ENCODE assay signal across 8 cellular contexts in genomic region chr7:103279636-103279962, GRCh38. TPM values are rescaled to one million over a fixed set of nuclear protein-coding genes. Genes with fewer than 3 reads are reported as not detected.
DNase-seq lines count a peak whose midpoint lies in the region; ATAC-seq, FAIRE-seq and TF ChIP-seq lines count a peak whose summit lies in the region.
"Not testable (repeated sequence)": the region's sequence is repeated elsewhere in the genome, so short reads cannot be mapped to it uniquely, and the experiment has no call there.

No MANE protein-coding gene starts in this region.

- peak; percentile 85 to 86 for ATAC-seq in A549
- ATAC-seq in GM18870 (IDR thresholded peaks at IDR 0.05; ENCODE audit: unreplicated experiment), result peak; percentile 43
- peak; percentile 47 for ATAC-seq in HG02852 (IDR thresholded peaks at IDR 0.05; ENCODE audit: unreplicated experiment)
- ATAC-seq in SK-N-SH treated with all-trans-retinoic acid at 6 μM for 48 hours, result peak; percentile 85

- intact Hi-C loops in breast epithelium (cut with DNase I; ENCODE audit: low total_unique reads), result not testable (repeated sequence)

- H3K9me3 ChIP-seq in A549; Loucy (ENCODE audit: insufficient read depth, low read depth, low read length); breast epithelium: not testable (repeated sequence)

- H3K36me3 Mint-ChIP-seq in osteocyte (ENCODE audit: unreplicated experiment), result not testable (repeated sequence)

- H3K9me2 ChIP-seq in Loucy (replicated peaks; ENCODE audit: low read depth, low read length), result not testable (repeated sequence)

- H3K4me3 ChIP-seq in A549, result peak overlapping the region; percentile 79
- peak overlapping the region; percentile 94 for H3K4me3 ChIP-seq in Loucy (ENCODE audit: low read length, poor library complexity, severe bottlenecking)
- peak overlapping the region; percentile 47 to 84 (median 62) for H3K4me3 ChIP-seq in breast epithelium
- peak overlapping the region; percentile 43 for H3K4me3 ChIP-seq in iPS-11a (ENCODE audit: low read depth, low read length)

- H3K9me3 Mint-ChIP-seq in osteocyte (ENCODE audit: unreplicated experiment), result not testable (repeated sequence)

- not testable (repeated sequence) for TF ChIP-seq POLR2A in A549 (IDR thresholded peaks at IDR 0.05; ENCODE audit: low read length); breast epithelium (IDR thresholded peaks at IDR 0.05)

- not testable (repeated sequence) for TF ChIP-seq RAD21 in A549 (conservative IDR thresholded peaks at IDR 0.05 in 1 of 2, IDR thresholded peaks at IDR 0.05 in 1 of 2)

- H3K4me1 ChIP-seq in A549; Loucy (ENCODE audit: insufficient read depth, low read length, poor library complexity, severe bottlenecking); breast epithelium: not testable (repeated sequence)

- H3K4me3 Mint-ChIP-seq in osteocyte (ENCODE audit: unreplicated experiment), result peak overlapping the region; percentile 90

- FAIRE-seq in A549 (lab: Jason Lieb, UNC), result not testable (repeated sequence)

- H3K27me3 Mint-ChIP-seq in osteocyte (ENCODE audit: unreplicated experiment), result peaks cover 15% of the 10 kb centered on the region

- H3K27ac Mint-ChIP-seq in osteocyte (ENCODE audit: unreplicated experiment), result peak overlapping the region; percentile 12

- not testable (repeated sequence) for H3K36me3 ChIP-seq in Loucy (ENCODE audit: insufficient read depth, low read length); breast epithelium

- H3K4me2 ChIP-seq in A549 (peak overlapping the region; percentile 97), Loucy (ENCODE audit: low read depth, low read length, poor library complexity, severe bottlenecking) (peak overlapping the region; percentile 91)

- H3F3A ChIP-seq in Loucy (ENCODE audit: low read depth), result not testable (repeated sequence)

- H3K27ac ChIP-seq in A549, result peak overlapping the region; percentile 73 to 89
- not testable (repeated sequence) for H3K27ac ChIP-seq in breast epithelium

- H3K9ac ChIP-seq in Loucy (ENCODE audit: low read depth, low read length, poor library complexity, severe bottlenecking), result peak overlapping the region; percentile 91

- H2AFZ ChIP-seq in Loucy (ENCODE audit: low read length), result peak overlapping the region; percentile 96

- not testable (repeated sequence) for TF ChIP-seq CTCF in A549 (IDR thresholded peaks at IDR 0.05); Loucy (conservative IDR thresholded peaks at IDR 0.05; ENCODE audit: low read length); breast epithelium (IDR thresholded peaks at IDR 0.05); osteocyte (IDR thresholded peaks at IDR 0.05)

- not testable (repeated sequence) for H3K27me3 ChIP-seq in Loucy (ENCODE audit: insufficient read depth, low read length, poor library complexity, severe bottlenecking); breast epithelium

- not testable (repeated sequence) for TF ChIP-seq EP300 in A549 (IDR thresholded peaks at IDR 0.05)

- DNase-seq in A549 (ENCODE audit: low read depth in 1 of 2, low spot score in 1 of 2), result peak in 1 of 2 experiments; percentile 21
- not testable (repeated sequence) for DNase-seq in breast epithelium (ENCODE audit: low spot score in 2 of 2); osteocyte (ENCODE audit: extremely low spot score, unreplicated experiment)

- H4K20me1 ChIP-seq in Loucy (ENCODE audit: insufficient read depth, low read length, poor library complexity, severe bottlenecking), result not testable (repeated sequence)

- WGBS in A549 (ENCODE audit: missing lambda C conversion rate), result 4% methylated on average over 12 of the region's 12 CpGs

- peaks cover 13% of the 10 kb centered on the region for H3K4me1 Mint-ChIP-seq in osteocyte (ENCODE audit: unreplicated experiment)

- CTCF ChIA-PET in A549 (lab: Yijun Ruan, JAX), result interaction anchor here (1.3 kb wide), 1 partner anchor 18 kb away, joined by 3 read pairs; no protein-coding TSS in a partner anchor

- POLR2A ChIA-PET in A549 (lab: Yijun Ruan, JAX), result not testable (repeated sequence)

- peaks cover 30% of the 10 kb centered on the region for H3K79me2 ChIP-seq in Loucy (ENCODE audit: insufficient read depth, low read length)

RNA-seq across cellular contexts. Expression of gene PMPCB, which starts 17.6 kb away (rescaled TPM):
- polyA plus RNA-seq in A549 (2011; rRNA removed) (99.3 and 102 TPM in 2 replicates), A549 (2017; fragmentation: RNase III; extraction: RNeasy Plus Mini Kit Qiagen cat#74134 plus additional on column Dnase treatment) (75.8 to 77.2 TPM (median 76.8 TPM) in 3 replicates)
- polyA plus RNA-seq in A549 (2012; cell fraction: cytosol; rRNA removed), result 51.0 and 53.2 TPM in 2 replicates
- polyA plus RNA-seq in A549 (2012; cell fraction: nucleus; rRNA removed), result 44.6 and 60.8 TPM in 2 replicates
- 24.9 and 28.2 TPM in 2 replicates for polyA minus RNA-seq in A549 (2011; rRNA and poly(A)+ RNA removed)
- total RNA-seq in breast epithelium (10 to 100 TPM; 44.2 to 63.4 (median 58.4) TPM), osteocyte (52.7 and 53.0 TPM in 2 replicates)

Comparison
In these comparisons a context has a peak if more than half of its experiments do, and no peak if none do; other contexts are left out.
1. H3K4me3 ChIP-seq: peak in every context shown above with its lines; median percentile 94 in Loucy; 79 in A549; 62 in breast epithelium; 43 in iPS-11a.